Comparison of ENCODE assay signal across 23 cellular contexts in genomic region chr1:22237433-22238093, GRCh38.
DNase-seq lines count a peak whose midpoint lies in the region; ATAC-seq, FAIRE-seq and TF ChIP-seq lines count a peak whose summit lies in the region.
"Had no signal": no experiment of that assay in that cellular context is flagged by ENCODE, and none has a peak within 500 bp of the region (broad histone marks: within the 10 kb centered on the region; RNA-seq: fewer than 3 reads in every experiment).

No MANE protein-coding gene starts in this region.

- POLR2A ChIA-PET in IMR-90 (lab: Charles Lee; ENCODE audit: unreplicated experiment) (no interaction called here), K562 (lab: Yijun Ruan, JAX) (no interaction called here), HepG2 (lab: Yijun Ruan, JAX) (no interaction called here)

- H3K9me3 ChIP-seq in IMR-90 (ENCODE audit: control insufficient read depth, insufficient read depth, low read length) (no peaks in the 10 kb centered on the region), K562 (replicated peaks; ENCODE audit: control insufficient read depth, insufficient read depth, low read depth, low read length) (no peaks in the 10 kb centered on the region), HepG2 (ENCODE audit: low read length) (no peaks in the 10 kb centered on the region), suprapubic skin (no peaks in the 10 kb centered on the region)
- H3K9me3 ChIP-seq: BE2C had no signal

- FAIRE-seq in K562 (lab: Jason Lieb, UNC) (no peak), HepG2 (lab: Jason Lieb, UNC) (no peak)
- FAIRE-seq: D721Med, GM19239, H1 had no signal

- no peak overlapping the region for H2BK20ac ChIP-seq in IMR-90 (ENCODE audit: low read depth, low read length)

- H3K4me2 ChIP-seq in IMR-90 (ENCODE audit: low read depth, low read length) (no peak overlapping the region), K562 (ENCODE audit: insufficient read depth, low read length) (no peak overlapping the region), HepG2 (ENCODE audit: low read depth, low read length) (no peak overlapping the region)

- TF ChIP-seq CTCF in IMR-90 (conservative IDR thresholded peaks at IDR 0.05; ENCODE audit: low read depth, low read length) (no peak), K562 (IDR thresholded peaks at IDR 0.05 in 2 of 3, conservative IDR thresholded peaks at IDR 0.05 in 1 of 3; ENCODE audit: insufficient read depth in 2 of 3, low read depth in 1 of 3, low read length in 3 of 3) (peak in 1 of 3 experiments; percentile 28; a peak in 1 of 6 replicates), HepG2 (CRISPR knock-in tag; IDR thresholded peaks at IDR 0.05) (no peak), suprapubic skin (IDR thresholded peaks at IDR 0.05) (no peak)

- in situ Hi-C loops in IMR-90 (cut with MboI; ENCODE audit: low sequenced_read_pairs) (no loop called here), K562 (cut with MboI) (no loop called here), HepG2 (cut with HindIII; ENCODE audit: extremely low pct_ligation_motif_present, low pct_unique_long_range_greater_than_20kb) (no loop called here)

- H3K79me1 ChIP-seq in IMR-90 (ENCODE audit: low read depth in 1 of 2, low read length in 2 of 2): no peaks in the 10 kb centered on the region

- H3K27ac ChIP-seq in IMR-90 (ENCODE audit: insufficient read depth, low read length): no peak overlapping the region
- no peak overlapping the region for H3K27ac ChIP-seq in K562 (ENCODE audit: extremely low read depth, low read depth, low read length)
- H3K27ac ChIP-seq in HepG2 (ENCODE audit: extremely low read length, insufficient read depth, low read length): no peak overlapping the region
- H3K27ac ChIP-seq in suprapubic skin: peak overlapping the region; percentile 48

- H2BK15ac ChIP-seq in IMR-90 (ENCODE audit: low read depth, low read length): no peak overlapping the region

- H3K4ac ChIP-seq in IMR-90 (ENCODE audit: low read depth, low read length): no peak overlapping the region

- H3K9me1 ChIP-seq in IMR-90 (ENCODE audit: insufficient read depth, low read length) (no peaks in the 10 kb centered on the region), K562 (ENCODE audit: control insufficient read depth, insufficient read depth, low read length) (peaks cover 3% of the 10 kb centered on the region)

- BruUV-seq in IMR-90 (replicated peaks; lab: Mats Ljungman, UMichigan) (no TSS peak), K562 (replicated peaks; lab: Mats Ljungman, UMichigan) (no TSS peak), HepG2 (replicated peaks; lab: Mats Ljungman, UMichigan) (no TSS peak)

- H4K20me1 ChIP-seq in IMR-90 (ENCODE audit: insufficient read depth, low read length) (no peaks in the 10 kb centered on the region; the same call in 1 of the 2 replicates), K562 (replicated peaks; ENCODE audit: control insufficient read depth, insufficient read depth, low read length) (peaks cover 45% of the 10 kb centered on the region), HepG2 (ENCODE audit: insufficient read depth, low read length) (no peaks in the 10 kb centered on the region)

- TF ChIP-seq EP300 in K562 (IDR thresholded peaks at IDR 0.05; ENCODE audit: low read length) (no peak), HepG2 (IDR thresholded peaks at IDR 0.05; ENCODE audit: low read depth in 2 of 2, low read length in 2 of 2) (no peak), HepG2 (CRISPR knock-in tag; IDR thresholded peaks at IDR 0.05; ENCODE audit: borderline replicate concordance) (no peak), suprapubic skin (IDR thresholded peaks at IDR 0.05) (no peak)

- peak overlapping the region; percentile 0 for H2AK9ac ChIP-seq in IMR-90 (replicated peaks; ENCODE audit: low read depth, low read length, poor library complexity)

- no peak overlapping the region for H3K23ac ChIP-seq in IMR-90 (ENCODE audit: low read depth, low read length)

- dilution Hi-C loops in IMR-90 (cut with HindIII; ENCODE audit: low sequenced_read_pairs, unreplicated experiment): no loop called here

- TF ChIP-seq RAD21 in IMR-90 (IDR thresholded peaks at IDR 0.05; ENCODE audit: low read length) (no peak), K562 (CRISPR knock-in tag; conservative IDR thresholded peaks at IDR 0.05 in 1 of 2, IDR thresholded peaks at IDR 0.05 in 1 of 2) (no peak), HepG2 (CRISPR knock-in tag; IDR thresholded peaks at IDR 0.05) (no peak)

- H4K5ac ChIP-seq in IMR-90 (ENCODE audit: low read depth, low read length): no peak overlapping the region

- H3K27me3 ChIP-seq in IMR-90 (ENCODE audit: control insufficient read depth, insufficient read depth, low read length) (peaks cover 65% of the 10 kb centered on the region), K562 (ENCODE audit: control insufficient read depth in 2 of 2, insufficient read depth in 2 of 2, low read length in 2 of 2) (peaks cover 42 to 83% of the 10 kb centered on the region in 2 experiments), HepG2 (ENCODE audit: control insufficient read depth in 1 of 2, insufficient read depth in 2 of 2, low read length in 2 of 2) (peaks cover 8 to 45% of the 10 kb centered on the region in 2 experiments; a peak in 4 of 5 replicates), suprapubic skin (peaks cover 26% of the 10 kb centered on the region)
- H3K27me3 ChIP-seq: BE2C had no signal

- no peak overlapping the region for H3K14ac ChIP-seq in IMR-90 (replicated peaks; ENCODE audit: low read depth, low read length)

- H3K4me3 ChIP-seq in IMR-90 (ENCODE audit: insufficient read depth, low read depth, low read length) (no peak overlapping the region), K562 (no peak overlapping the region), HepG2 (replicated peaks in 1 of 3; ENCODE audit: insufficient read depth in 1 of 3, low read depth in 2 of 3, low read length in 3 of 3) (no peak overlapping the region), suprapubic skin (no peak overlapping the region)

- H2BK120ac ChIP-seq in IMR-90 (ENCODE audit: low read depth, low read length): no peak overlapping the region

- H3K36me3 ChIP-seq in IMR-90 (ENCODE audit: control insufficient read depth, insufficient read depth, low read length): no peaks in the 10 kb centered on the region
- no peaks in the 10 kb centered on the region for H3K36me3 ChIP-seq in K562 (ENCODE audit: control insufficient read depth, insufficient read depth, low read length)
- no peaks in the 10 kb centered on the region for H3K36me3 ChIP-seq in HepG2 (replicated peaks in 1 of 2; ENCODE audit: control insufficient read depth in 1 of 2, insufficient read depth in 2 of 2, low read length in 2 of 2)
- no peaks in the 10 kb centered on the region for H3K36me3 ChIP-seq in suprapubic skin
- H3K36me3 ChIP-seq: BE2C had no signal

- H3K4me1 ChIP-seq in IMR-90 (ENCODE audit: control insufficient read depth, insufficient read depth, low read length): no peaks in the 10 kb centered on the region
- peaks cover 0 to 9% of the 10 kb centered on the region in 2 experiments; a peak in 2 of 5 replicates for H3K4me1 ChIP-seq in K562 (replicated peaks in 1 of 2; ENCODE audit: control insufficient read depth in 2 of 2, insufficient read depth in 2 of 2, low read length in 2 of 2)
- H3K4me1 ChIP-seq in HepG2 (ENCODE audit: insufficient read depth, low read length): no peaks in the 10 kb centered on the region
- peaks cover 36% of the 10 kb centered on the region for H3K4me1 ChIP-seq in suprapubic skin
- H3K4me1 ChIP-seq: BE2C had no signal

- H4K91ac ChIP-seq in IMR-90 (ENCODE audit: insufficient read depth, low read depth, low read length): no peak overlapping the region

- WGBS in IMR-90 (ENCODE audit: extremely low coverage in 2 of 2, insufficient read length in 1 of 2), 2 experiments: 77% methylated on average over 4 of the region's 11 CpGs; no CpG with 5 or more reads in 1 of the 2 experiments
- WGBS in K562 (ENCODE audit: insufficient coverage, low coverage, missing lambda C conversion rate): 9% methylated on average over 11 of the region's 11 CpGs
- 20% methylated on average over 11 of the region's 11 CpGs for WGBS in HepG2 (ENCODE audit: low lambda C conversion rate)
- 72% methylated on average over 11 of the region's 11 CpGs for WGBS in suprapubic skin

- H2AFZ ChIP-seq in IMR-90 (replicated peaks; ENCODE audit: low read length, poor library complexity): no peak overlapping the region
- no peak overlapping the region for H2AFZ ChIP-seq in K562 (ENCODE audit: low read depth, low read length)
- H2AFZ ChIP-seq in HepG2 (ENCODE audit: low read length): no peak overlapping the region

- intact Hi-C loops in IMR-90 (cut with micrococcal nuclease) (no loop called here), K562 (cut with micrococcal nuclease) (no loop called here), HepG2 (cut with micrococcal nuclease; ENCODE audit: unreplicated experiment) (no loop called here)

- H2BK5ac ChIP-seq in IMR-90 (ENCODE audit: low read depth, low read length, poor library complexity, severe bottlenecking): no peak overlapping the region

- no peak overlapping the region for H3K9ac ChIP-seq in IMR-90 (ENCODE audit: low read depth, low read length)
- no peak overlapping the region for H3K9ac ChIP-seq in K562 (ENCODE audit: insufficient read depth in 1 of 2, low read depth in 2 of 2, low read length in 2 of 2)
- no peak overlapping the region for H3K9ac ChIP-seq in HepG2 (ENCODE audit: insufficient read depth, low read depth, low read length)

- TF ChIP-seq POLR2A in IMR-90 (IDR thresholded peaks at IDR 0.05; ENCODE audit: low read depth, low read length): no peak
- no peak for TF ChIP-seq POLR2A in K562 (conservative IDR thresholded peaks at IDR 0.05)
- no peak for TF ChIP-seq POLR2A in HepG2 (IDR thresholded peaks at IDR 0.05; ENCODE audit: insufficient read depth in 1 of 2, low read depth in 2 of 2, low read length in 2 of 2)
- no peak for TF ChIP-seq POLR2A in suprapubic skin (IDR thresholded peaks at IDR 0.05)

- CTCF ChIA-PET in IMR-90 (lab: Yijun Ruan, JAX) (no interaction called here), K562 (lab: Yijun Ruan, JAX; ENCODE audit: low intra/inter-chr PET ratio) (no interaction called here), HepG2 (lab: Yijun Ruan, JAX; ENCODE audit: low intra/inter-chr PET ratio, low total read pairs) (no interaction called here)

- no peak for ATAC-seq in IMR-90 (ENCODE audit: low read depth)
- ATAC-seq in K562: peak; percentile 56
- no peak for ATAC-seq in HepG2
- ATAC-seq in HG02852 (IDR thresholded peaks at IDR 0.05; ENCODE audit: unreplicated experiment): no peak
- ATAC-seq in HG02759 (IDR thresholded peaks at IDR 0.05; ENCODE audit: unreplicated experiment): no peak
- ATAC-seq: HCT116, SK-N-SH treated with all-trans-retinoic acid at 6 μM for 48 hours had no signal

- no peak overlapping the region for H2AK5ac ChIP-seq in IMR-90 (ENCODE audit: low read depth, low read length)

- H4K8ac ChIP-seq in IMR-90 (ENCODE audit: low read depth in 2 of 2, low read length in 2 of 2): no peak overlapping the region

- H3K18ac ChIP-seq in IMR-90 (ENCODE audit: low read depth, low read length): no peak overlapping the region

- H3K56ac ChIP-seq in IMR-90 (ENCODE audit: extremely low read depth, insufficient read depth, low read length): no peak overlapping the region

- DNase-seq in IMR-90 (no peak), K562 (ENCODE audit: extremely low read depth in 1 of 4, low spot score in 3 of 4) (no peak), HepG2 (ENCODE audit: low spot score) (no peak), suprapubic skin (ENCODE audit: low spot score in 2 of 2) (no peak), T-helper 9 cell (no peak)
- DNase-seq: BE2C; EL; GF-D8; MM.1S; NCI-H1092 treated with DMSO at 0.1 percent for 48 hours; NCI-H146; NCI-H2029; NCI-H226; NCI-H510A treated with DMSO at 0.1 percent for 48 hours; NCI-H774; NK-92 treated with Interleukin-12 subunit alpha and Interleukin-12 subunit beta, amount 100 ng/mL, for 24 hours had no signal

- H3K79me2 ChIP-seq in K562 (ENCODE audit: control insufficient read depth, insufficient read depth, low read length) (no peaks in the 10 kb centered on the region), HepG2 (ENCODE audit: insufficient read depth, low read length) (no peaks in the 10 kb centered on the region)
